Comparison of ENCODE assay signal across 1 cellular context in the genomic region with DNA sequence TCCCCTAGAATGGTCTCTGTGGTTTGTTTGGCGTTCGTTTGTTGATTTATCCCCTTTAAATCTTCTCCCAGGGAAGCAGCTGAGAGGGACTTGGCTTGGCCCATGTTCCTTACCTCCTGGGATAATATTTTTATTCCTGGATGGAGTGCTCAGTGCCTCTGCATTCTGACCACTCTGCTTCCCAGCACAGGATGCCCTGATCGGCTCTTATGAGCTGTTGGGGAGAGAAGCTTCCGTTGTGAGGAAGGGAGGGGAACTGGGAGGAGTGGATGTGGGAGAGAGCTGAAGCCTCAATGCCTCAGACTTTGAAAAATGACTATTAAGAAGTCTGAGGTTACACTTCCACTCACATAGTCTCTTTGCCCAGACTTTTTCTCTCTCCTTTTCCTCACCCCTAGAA.
TF ChIP-seq lines count a peak whose summit lies in the region.

No MANE protein-coding gene starts in this region.

TF ChIP-seq in IMR-90, 13 proteins besides CTCF, POLR2A, EP300 and RAD21 (continued from another document):
- TF ChIP-seq CEBPB (IDR thresholded peaks at IDR 0.05; ENCODE audit: low read depth, low read length) (no peak), RCOR1 (IDR thresholded peaks at IDR 0.05; ENCODE audit: insufficient replicate concordance, low read length) (no peak)
TF ChIP-seq in IMR-90: peak in this region for 0.
